20 cellular contexts compared by ENCODE assay signal in the genomic region with DNA sequence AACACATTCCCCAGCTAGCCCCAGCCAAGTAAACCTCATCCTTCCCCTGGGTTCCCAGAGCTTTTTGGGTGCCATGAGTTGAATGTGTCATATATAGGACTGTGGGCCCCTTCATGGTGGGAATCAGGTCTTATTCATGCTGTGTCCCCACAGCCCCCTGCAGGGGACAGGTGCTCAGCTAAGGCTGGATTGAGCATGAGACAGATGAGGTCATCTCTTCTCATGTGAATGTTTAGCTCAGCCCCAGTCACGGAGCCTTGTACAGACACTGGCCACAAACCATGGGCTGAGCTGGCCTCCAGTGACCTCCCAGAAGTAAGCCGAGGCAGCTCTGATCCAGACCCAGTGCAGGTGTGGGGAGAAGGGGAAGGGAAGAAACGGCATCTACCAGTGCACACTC.
DNase-seq lines count a peak whose midpoint lies in the region; ATAC-seq, FAIRE-seq and TF ChIP-seq lines count a peak whose summit lies in the region.
"Had no signal": no experiment of that assay in that cellular context is flagged by ENCODE, and none has a peak within 500 bp of the region (broad histone marks: within the 10 kb centered on the region; RNA-seq: fewer than 3 reads in every experiment).

No MANE protein-coding gene starts in this region.

- peaks cover 9% of the 10 kb centered on the region for H3K27me3 Mint-ChIP-seq in stimulated activated memory B cell treated with anti-CD40 and anti-IgM and Interleukin-4, amounts not matched to agents 10 μg/mL and 1 μg/mL and 100 μg/mL, for 72 hours

- POLR2A ChIA-PET in IMR-90 (lab: Charles Lee; ENCODE audit: unreplicated experiment), result no interaction called here

- no peak overlapping the region for H2BK120ac ChIP-seq in IMR-90 (ENCODE audit: low read depth, low read length)
- no peak overlapping the region for H2BK120ac ChIP-seq in mesenchymal stem cell (ENCODE audit: low read depth, low read length)

- no peak overlapping the region for H3K4me3 ChIP-seq in IMR-90 (ENCODE audit: insufficient read depth, low read depth, low read length)
- H3K4me3 ChIP-seq in bronchial epithelial cell (ENCODE audit: low read depth, low read length), result no peak overlapping the region
- H3K4me3 ChIP-seq in mesenchymal stem cell (ENCODE audit: insufficient read depth in 1 of 2, low read depth in 1 of 2, low read length in 2 of 2), result no peak overlapping the region
- H3K4me3 ChIP-seq: GM23248 had no signal

- H2BK15ac ChIP-seq in IMR-90 (ENCODE audit: low read depth, low read length), result no peak overlapping the region
- no peak overlapping the region for H2BK15ac ChIP-seq in mesenchymal stem cell (ENCODE audit: low read depth, poor library complexity, severe bottlenecking)

- no peak overlapping the region for H3K23ac ChIP-seq in IMR-90 (ENCODE audit: low read depth, low read length)
- no peak overlapping the region for H3K23ac ChIP-seq in mesenchymal stem cell (ENCODE audit: low read length in 2 of 2)

- H3K4me3 Mint-ChIP-seq in stimulated activated memory B cell treated with anti-CD40 and anti-IgM and Interleukin-4, amounts not matched to agents 10 μg/mL and 1 μg/mL and 100 μg/mL, for 72 hours, result no peak overlapping the region
- H3K4me3 Mint-ChIP-seq: B cell; CD4-positive, alpha-beta T cell had no signal

- no peak overlapping the region for H3K27ac ChIP-seq in IMR-90 (ENCODE audit: insufficient read depth, low read length)
- H3K27ac ChIP-seq in mesenchymal stem cell (ENCODE audit: low read length, poor library complexity, severe bottlenecking), result peak overlapping the region; percentile 23
- H3K27ac ChIP-seq: GM23248, HL-60, RWPE1 had no signal

- H3K4ac ChIP-seq in IMR-90 (ENCODE audit: low read depth, low read length) (no peak overlapping the region), mesenchymal stem cell (ENCODE audit: low read depth in 1 of 2, low read length in 2 of 2) (no peak overlapping the region)

- H3K9me3 ChIP-seq in IMR-90 (ENCODE audit: control insufficient read depth, insufficient read depth, low read length) (no peaks in the 10 kb centered on the region), mesenchymal stem cell (ENCODE audit: control insufficient read depth, low read length) (no peaks in the 10 kb centered on the region)

- intact Hi-C loops in IMR-90 (cut with micrococcal nuclease), result no loop called here

- no TSS peak for BruUV-seq in IMR-90 (replicated peaks; lab: Mats Ljungman, UMichigan)

- no peaks in the 10 kb centered on the region for H3K9me1 ChIP-seq in IMR-90 (ENCODE audit: insufficient read depth, low read length)

- no peaks in the 10 kb centered on the region; the same call in 1 of the 2 replicates for H3K4me1 ChIP-seq in IMR-90 (ENCODE audit: control insufficient read depth, insufficient read depth, low read length)
- H3K4me1 ChIP-seq in mesenchymal stem cell (ENCODE audit: control insufficient read depth, insufficient read depth, low read depth, low read length), result peaks cover 18% of the 10 kb centered on the region

- no peak overlapping the region for H2AK5ac ChIP-seq in IMR-90 (ENCODE audit: low read depth, low read length)
- H2AK5ac ChIP-seq in mesenchymal stem cell (ENCODE audit: low read length, severe bottlenecking), result no peak overlapping the region

- 72% methylated on average over 3 of the region's 3 CpGs; no CpG with 5 or more reads in 1 of the 2 experiments for WGBS in IMR-90 (ENCODE audit: extremely low coverage in 2 of 2, insufficient read length in 1 of 2), 2 experiments
- 74% methylated on average over 3 of the region's 3 CpGs for WGBS in mesenchymal stem cell

- H3K27ac Mint-ChIP-seq in stimulated activated memory B cell treated with anti-CD40 and anti-IgM and Interleukin-4, amounts not matched to agents 10 μg/mL and 1 μg/mL and 100 μg/mL, for 72 hours, result no peak overlapping the region
- H3K27ac Mint-ChIP-seq: B cell; CD4-positive, alpha-beta T cell had no signal

- H2AK9ac ChIP-seq in IMR-90 (replicated peaks; ENCODE audit: low read depth, low read length, poor library complexity), result no peak overlapping the region

- H3K36me3 ChIP-seq in IMR-90 (ENCODE audit: control insufficient read depth, insufficient read depth, low read length), result no peaks in the 10 kb centered on the region
- H3K36me3 ChIP-seq in bronchial epithelial cell (ENCODE audit: control insufficient read depth, insufficient read depth, low read length), result no peaks in the 10 kb centered on the region
- peaks cover 2 to 4% of the 10 kb centered on the region in 2 experiments for H3K36me3 ChIP-seq in mesenchymal stem cell (ENCODE audit: control insufficient read depth in 1 of 2, insufficient read depth in 2 of 2, low read depth in 1 of 2, low read length in 2 of 2)

- no peaks in the 10 kb centered on the region for H3K4me1 Mint-ChIP-seq in stimulated activated memory B cell treated with anti-CD40 and anti-IgM and Interleukin-4, amounts not matched to agents 10 μg/mL and 1 μg/mL and 100 μg/mL, for 72 hours
- H3K4me1 Mint-ChIP-seq: B cell had no signal

- H3K18ac ChIP-seq in IMR-90 (ENCODE audit: low read depth, low read length) (no peak overlapping the region), mesenchymal stem cell (ENCODE audit: low read depth in 1 of 2, low read length in 2 of 2) (no peak overlapping the region)

- in situ Hi-C loops in IMR-90 (cut with MboI; ENCODE audit: low sequenced_read_pairs), result no loop called here

- FAIRE-seq in bronchial epithelial cell (lab: Jason Lieb, UNC), result peak; percentile 68
- FAIRE-seq: HTR-8/SVneo had no signal

- DNase-seq in IMR-90 (peak; percentile 26), bronchial epithelial cell (ENCODE audit: low read depth) (no peak), mesenchymal stem cell (peak; percentile 9), GM19238 (ENCODE audit: insufficient read length, low spot score) (no peak)
- DNase-seq: CD4-positive, alpha-beta T cell; EL; KBM-7; NCI-H1048; NCI-H1436 treated with DMSO at 0.1 percent for 48 hours; NCI-H2029 treated with DMSO at 0.1 percent for 48 hours; NCI-H510A; NCI-H774 had no signal

- ATAC-seq in IMR-90 (ENCODE audit: low read depth), result no peak
- ATAC-seq in stimulated activated memory B cell treated with anti-CD40 and anti-IgM and Interleukin-4, amounts not matched to agents 10 μg/mL and 1 μg/mL and 100 μg/mL, for 72 hours, result peak; percentile 24
- ATAC-seq in HG02938 (IDR thresholded peaks at IDR 0.05; ENCODE audit: unreplicated experiment), result no peak
- no peak for ATAC-seq in GM18873 (IDR thresholded peaks at IDR 0.05; ENCODE audit: low FRiP score, unreplicated experiment)

- TF ChIP-seq POLR2A in IMR-90 (IDR thresholded peaks at IDR 0.05; ENCODE audit: low read depth, low read length), result no peak

- TF ChIP-seq CTCF in IMR-90 (conservative IDR thresholded peaks at IDR 0.05; ENCODE audit: low read depth, low read length) (no peak), bronchial epithelial cell (IDR thresholded peaks at IDR 0.05; ENCODE audit: insufficient read depth, low read length, severe bottlenecking) (no peak)

- dilution Hi-C loops in IMR-90 (cut with HindIII; ENCODE audit: low sequenced_read_pairs, unreplicated experiment), result no loop called here

- H2BK5ac ChIP-seq in IMR-90 (ENCODE audit: low read depth, low read length, poor library complexity, severe bottlenecking), result no peak overlapping the region
- no peak overlapping the region for H2BK5ac ChIP-seq in mesenchymal stem cell (ENCODE audit: low read depth, low read length, poor library complexity, severe bottlenecking)

- H3K27me3 ChIP-seq in IMR-90 (ENCODE audit: control insufficient read depth, insufficient read depth, low read length), result no peaks in the 10 kb centered on the region
- H3K27me3 ChIP-seq in bronchial epithelial cell (ENCODE audit: control insufficient read depth, insufficient read depth, low read length), result no peaks in the 10 kb centered on the region
- no peaks in the 10 kb centered on the region for H3K27me3 ChIP-seq in mesenchymal stem cell (ENCODE audit: control insufficient read depth in 1 of 2, insufficient read depth in 1 of 2, low read length in 2 of 2)

- no peak overlapping the region for H4K5ac ChIP-seq in IMR-90 (ENCODE audit: low read depth, low read length)

- no peak for TF ChIP-seq RAD21 in IMR-90 (IDR thresholded peaks at IDR 0.05; ENCODE audit: low read length)

- peak overlapping the region in 1 of 2 experiments; percentile 18 for H2BK12ac ChIP-seq in mesenchymal stem cell (ENCODE audit: low read length in 2 of 2)

- CTCF ChIA-PET in IMR-90 (lab: Yijun Ruan, JAX), result no interaction called here

- no peaks in the 10 kb centered on the region for H4K20me1 ChIP-seq in IMR-90 (ENCODE audit: insufficient read depth, low read length)

- H2AFZ ChIP-seq in IMR-90 (replicated peaks; ENCODE audit: low read length, poor library complexity) (no peak overlapping the region), mesenchymal stem cell (ENCODE audit: low read depth, low read length) (no peak overlapping the region)
- H2AFZ ChIP-seq: GM23248 had no signal

- no peak overlapping the region for H3K14ac ChIP-seq in IMR-90 (replicated peaks; ENCODE audit: low read depth, low read length)
- peak overlapping the region in 1 of 2 experiments; percentile 91 for H3K14ac ChIP-seq in mesenchymal stem cell (ENCODE audit: low read length in 2 of 2)

- no peak overlapping the region; the same call in 1 of the 2 replicates for H2BK20ac ChIP-seq in IMR-90 (ENCODE audit: low read depth, low read length)

- no peak overlapping the region for H3K56ac ChIP-seq in IMR-90 (ENCODE audit: extremely low read depth, insufficient read depth, low read length)

- H4K91ac ChIP-seq in IMR-90 (ENCODE audit: insufficient read depth, low read depth, low read length), result no peak overlapping the region
- H4K91ac ChIP-seq in mesenchymal stem cell (ENCODE audit: low read length), result no peak overlapping the region

- H3K4me2 ChIP-seq in IMR-90 (ENCODE audit: low read depth, low read length) (no peak overlapping the region), mesenchymal stem cell (ENCODE audit: low read length, poor library complexity, severe bottlenecking) (no peak overlapping the region)

- H4K8ac ChIP-seq in IMR-90 (ENCODE audit: low read depth in 2 of 2, low read length in 2 of 2), result no peak overlapping the region
- H4K8ac ChIP-seq in mesenchymal stem cell (ENCODE audit: low read length), result no peak overlapping the region

- H3K36me3 Mint-ChIP-seq in stimulated activated memory B cell treated with anti-CD40 and anti-IgM and Interleukin-4, amounts not matched to agents 10 μg/mL and 1 μg/mL and 100 μg/mL, for 72 hours, result no peaks in the 10 kb centered on the region

- H3K9me3 Mint-ChIP-seq in stimulated activated memory B cell treated with anti-CD40 and anti-IgM and Interleukin-4, amounts not matched to agents 10 μg/mL and 1 μg/mL and 100 μg/mL, for 72 hours, result no peaks in the 10 kb centered on the region
- H3K9me3 Mint-ChIP-seq: CD4-positive, alpha-beta T cell had no signal

- H3K9ac ChIP-seq in IMR-90 (ENCODE audit: low read depth, low read length) (no peak overlapping the region), mesenchymal stem cell (ENCODE audit: low read length) (no peak overlapping the region)
- H3K9ac ChIP-seq: GM23248 had no signal

- no peaks in the 10 kb centered on the region for H3K79me1 ChIP-seq in IMR-90 (ENCODE audit: low read depth in 1 of 2, low read length in 2 of 2)
- no peaks in the 10 kb centered on the region for H3K79me1 ChIP-seq in mesenchymal stem cell (replicated peaks; ENCODE audit: low read length, poor library complexity, severe bottlenecking)

TF ChIP-seq in IMR-90, 13 proteins besides CTCF, POLR2A, EP300 and RAD21 (continues in another document):
- no peak for TF ChIP-seq MXI1 (IDR thresholded peaks at IDR 0.05; ENCODE audit: borderline replicate concordance, low read depth, low read length)

Comparison
In these comparisons a context has a peak if more than half of its experiments do, and no peak if none do; other contexts are left out.
1. DNase-seq: peak in IMR-90 (single experiment) and mesenchymal stem cell (single experiment); none in bronchial epithelial cell (single experiment) and GM19238 (single experiment).